In genomic region chrX:42070866-42071265, GRCh38 we compare ENCODE assay signal across 27 cellular contexts.
"Had no signal": no experiment of that assay in that cellular context is flagged by ENCODE, and none has a peak within 500 bp of the region (broad histone marks: within the 10 kb centered on the region; RNA-seq: fewer than 3 reads in every experiment).

No MANE protein-coding gene starts in this region.

- H3K27me3 Mint-ChIP-seq: stimulated activated naive CD8-positive, alpha-beta T cell treated with anti-CD3 and anti-CD28 coated beads, Interleukin-15, Interleukin-2, amounts not matched to agents 100 ng/mL and 50 ng/mL, for 24 hours had no signal

- FAIRE-seq: pancreas, small intestine, urothelium cell line had no signal

- H3K4me1 ChIP-seq: pancreas, prostate gland, right lobe of liver, sigmoid colon, stomach, thyroid gland, tibial nerve, upper lobe of left lung, vagina had no signal

- H3K27ac Mint-ChIP-seq: natural killer cell treated with Interleukin-12 subunit alpha and Interleukin-12 subunit beta and Interleukin-15 and Interleukin-18, amount 100 ng/mL, for 72 hours; nephron progenitor cell; stimulated activated effector memory CD8-positive, alpha-beta T cell treated with anti-CD3 and anti-CD28 coated beads, Interleukin-12 subunit alpha, Interleukin-12 subunit beta, amount 100 ng/mL, for 72 hours; stimulated activated naive B cell treated with anti-CD40 and anti-IgM and Interleukin-4, amounts not matched to agents 10 μg/mL and 1 μg/mL and 100 μg/mL, for 72 hours; stimulated activated naive CD8-positive, alpha-beta T cell treated with anti-CD3 and anti-CD28 coated beads, Interleukin-15, Interleukin-2, amounts not matched to agents 100 ng/mL and 50 ng/mL, for 24 hours had no signal

- H3K36me3 ChIP-seq: neutrophil, pancreas, prostate gland, right lobe of liver, sigmoid colon, stomach, thoracic aorta, thyroid gland, tibial nerve, upper lobe of left lung, vagina had no signal

- H3K4me3 ChIP-seq: pancreas, prostate gland, right lobe of liver, sigmoid colon, stomach, thoracic aorta, thyroid gland, tibial nerve, upper lobe of left lung, vagina had no signal

- ATAC-seq: natural killer cell treated with Interleukin-12 subunit alpha and Interleukin-12 subunit beta and Interleukin-15 and Interleukin-18, amount 100 ng/mL, for 72 hours; pancreas; right cardiac atrium; right lobe of liver; stimulated activated effector memory CD8-positive, alpha-beta T cell treated with anti-CD3 and anti-CD28 coated beads, Interleukin-12 subunit alpha, Interleukin-12 subunit beta, amount 100 ng/mL, for 72 hours; stimulated activated naive B cell treated with anti-CD40 and anti-IgM and Interleukin-4, amounts not matched to agents 10 μg/mL and 1 μg/mL and 100 μg/mL, for 72 hours had no signal

- H3K9me3 Mint-ChIP-seq: natural killer cell treated with Interleukin-12 subunit alpha and Interleukin-12 subunit beta and Interleukin-15 and Interleukin-18, amount 100 ng/mL, for 72 hours; stimulated activated effector memory CD8-positive, alpha-beta T cell treated with anti-CD3 and anti-CD28 coated beads, Interleukin-12 subunit alpha, Interleukin-12 subunit beta, amount 100 ng/mL, for 72 hours; stimulated activated naive B cell treated with anti-CD40 and anti-IgM and Interleukin-4, amounts not matched to agents 10 μg/mL and 1 μg/mL and 100 μg/mL, for 72 hours; stimulated activated naive CD8-positive, alpha-beta T cell treated with anti-CD3 and anti-CD28 coated beads, Interleukin-15, Interleukin-2, amounts not matched to agents 100 ng/mL and 50 ng/mL, for 24 hours had no signal

- H3K27ac ChIP-seq: neutrophil, pancreas, prostate gland, right lobe of liver, sigmoid colon, stomach, thoracic aorta, thyroid gland, tibial nerve, upper lobe of left lung, vagina had no signal

- H3K27me3 ChIP-seq: neutrophil, right lobe of liver, sigmoid colon, stomach, thyroid gland, upper lobe of left lung, vagina had no signal

- H3K4me1 Mint-ChIP-seq: neural crest cell; stimulated activated naive B cell treated with anti-CD40 and anti-IgM and Interleukin-4, amounts not matched to agents 10 μg/mL and 1 μg/mL and 100 μg/mL, for 72 hours had no signal

- H3K36me3 Mint-ChIP-seq: natural killer cell treated with Interleukin-12 subunit alpha and Interleukin-12 subunit beta and Interleukin-15 and Interleukin-18, amount 100 ng/mL, for 72 hours; stimulated activated effector memory CD8-positive, alpha-beta T cell treated with anti-CD3 and anti-CD28 coated beads, Interleukin-12 subunit alpha, Interleukin-12 subunit beta, amount 100 ng/mL, for 72 hours; stimulated activated naive B cell treated with anti-CD40 and anti-IgM and Interleukin-4, amounts not matched to agents 10 μg/mL and 1 μg/mL and 100 μg/mL, for 72 hours had no signal

- H3K9me3 ChIP-seq: neutrophil, pancreas, prostate gland, right lobe of liver, sigmoid colon, stomach, thoracic aorta, thyroid gland, tibial nerve, upper lobe of left lung, vagina had no signal

- DNase-seq: nephron progenitor cell; nucleus accumbens; pancreas; right cardiac atrium; right lobe of liver; sigmoid colon; small intestine; stimulated activated CD4-positive, alpha-beta T cell treated with anti-CD3 and anti-CD28 coated beads, Interleukin-15, amount 100 ng/mL, for 24 hours; stimulated activated CD4-positive, alpha-beta T cell treated with anti-CD3 and anti-CD28 coated beads, Interleukin-2, amount 100 ng/mL, for 24 hours; stimulated activated CD4-positive, alpha-beta T cell treated with anti-CD3 and anti-CD28 coated beads, Interleukin-2, amount 100 ng/mL, for 48 hours; stimulated activated CD4-positive, alpha-beta T cell treated with anti-CD3 and anti-CD28 coated beads, Interleukin-4, amount 100 ng/mL, for 24 hours; stimulated activated naive B cell treated with anti-CD40 and anti-IgM and Interleukin-4, amounts not matched to agents 10 μg/mL and 1 μg/mL and 100 μg/mL, for 72 hours; stimulated activated naive CD4-positive, alpha-beta T cell treated with Interleukin-2 at 50 U/mL for 16 hours; stomach; thyroid gland; trophoblast cell; upper lobe of left lung had no signal

- H3K4me3 Mint-ChIP-seq: natural killer cell treated with Interleukin-12 subunit alpha and Interleukin-12 subunit beta and Interleukin-15 and Interleukin-18, amount 100 ng/mL, for 72 hours; nephron progenitor cell; neural crest cell; stimulated activated effector memory CD8-positive, alpha-beta T cell treated with anti-CD3 and anti-CD28 coated beads, Interleukin-12 subunit alpha, Interleukin-12 subunit beta, amount 100 ng/mL, for 72 hours; stimulated activated naive B cell treated with anti-CD40 and anti-IgM and Interleukin-4, amounts not matched to agents 10 μg/mL and 1 μg/mL and 100 μg/mL, for 72 hours; stimulated activated naive CD8-positive, alpha-beta T cell treated with anti-CD3 and anti-CD28 coated beads, Interleukin-15, Interleukin-2, amounts not matched to agents 100 ng/mL and 50 ng/mL, for 24 hours had no signal
